In the genomic region with DNA sequence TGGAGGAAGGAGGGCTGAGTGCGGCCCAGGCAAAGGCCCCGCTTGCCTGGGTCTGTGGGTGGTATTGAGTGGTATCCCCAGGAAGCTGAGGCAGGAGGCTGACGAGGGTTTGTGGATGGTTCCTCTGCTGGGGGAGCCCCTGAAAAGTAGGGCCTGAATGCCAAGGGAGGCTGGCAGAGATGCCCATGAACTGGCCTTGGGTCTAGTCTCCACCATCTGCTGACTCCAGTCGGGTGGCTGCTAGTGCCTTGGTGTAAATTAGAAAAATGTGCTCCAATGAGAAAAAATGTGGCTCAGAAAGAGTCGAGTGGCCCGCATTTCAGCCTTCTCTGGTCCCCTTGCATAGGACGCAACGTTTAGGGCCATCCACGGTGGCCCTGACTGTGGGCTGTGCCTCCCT, we compare ENCODE assay signal across 1 cellular context.
TF ChIP-seq lines count a peak whose summit lies in the region.

No MANE protein-coding gene starts in this region.

TF ChIP-seq in H1, 55 proteins besides CTCF, POLR2A, EP300 and RAD21 (continued from another document):
- TF ChIP-seq HDAC6 (IDR thresholded peaks at IDR 0.05; ENCODE audit: low read depth, low read length) (no peak), KDM4A (IDR thresholded peaks at IDR 0.05; ENCODE audit: low read depth, low read length, severe bottlenecking) (no peak)
